Comparison of ENCODE assay signal across 11 cellular contexts in the genomic region with DNA sequence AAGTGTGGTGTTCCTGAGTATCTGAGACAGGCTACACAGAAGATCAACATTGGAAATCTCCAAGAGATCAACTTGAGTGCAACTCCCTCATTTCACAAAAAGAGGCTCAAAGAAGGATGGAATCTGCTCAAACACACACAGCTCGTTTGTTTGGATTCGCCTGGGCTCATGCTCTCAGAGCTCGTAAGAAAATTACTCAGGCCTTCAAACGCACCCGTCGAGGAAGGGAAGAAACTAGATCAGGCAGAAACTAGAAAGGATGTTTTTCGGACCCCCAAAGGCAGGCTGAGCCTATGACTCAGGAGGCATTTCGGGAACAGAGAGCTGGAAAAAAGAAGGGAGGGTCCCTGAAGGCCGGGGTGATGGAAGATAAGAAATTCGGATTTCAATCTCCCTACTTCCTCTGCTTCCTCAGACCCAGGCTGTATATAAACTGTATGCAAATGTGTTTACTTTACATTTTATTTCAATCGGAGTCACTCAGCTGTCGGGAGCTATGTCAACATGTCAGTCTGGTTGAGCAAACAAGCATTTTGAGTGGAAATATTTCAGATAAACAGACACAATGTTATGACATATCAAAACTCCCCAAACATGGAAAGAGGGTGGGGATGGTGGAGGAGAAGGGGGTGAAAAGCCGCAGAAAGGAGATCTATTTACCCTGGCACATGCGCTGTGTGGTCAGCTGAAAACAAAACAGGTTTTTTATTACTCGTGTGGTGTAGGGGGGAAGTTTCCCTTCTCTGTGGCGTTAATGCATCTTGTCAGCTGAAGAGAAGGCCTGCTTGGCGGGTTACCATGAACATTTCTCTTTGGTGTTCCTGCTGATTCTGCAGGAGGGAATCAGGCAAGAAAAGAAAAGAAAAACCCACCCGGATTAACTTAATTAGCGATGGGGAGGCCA.
DNase-seq lines count a peak whose midpoint lies in the region; ATAC-seq and TF ChIP-seq lines count a peak whose summit lies in the region.
"Had no signal": no experiment of that assay in that cellular context is flagged by ENCODE, and none has a peak within 500 bp of the region (broad histone marks: within the 10 kb centered on the region; RNA-seq: fewer than 3 reads in every experiment).

No MANE protein-coding gene starts in this region.

- peaks cover 6% of the 10 kb centered on the region for H3K4me1 ChIP-seq in testis
- H3K4me1 ChIP-seq in adrenal gland (replicated peaks in 1 of 2): no peaks in the 10 kb centered on the region

- TF ChIP-seq POLR2A in testis (IDR thresholded peaks at IDR 0.05) (no peak), adrenal gland (IDR thresholded peaks at IDR 0.05) (no peak)

- intact Hi-C loops in testis (cut with DNase I; ENCODE audit: low total_unique reads) (no loop called here), adrenal gland (cut with DNase I) (no loop called here)

- WGBS in testis, 2 donors: 56 to 58% methylated on average over 19 of the region's 19 CpGs
- WGBS in adrenal gland, 4 donors: 60 to 67% (median 63%) methylated on average over 19 of the region's 19 CpGs

- no peak overlapping the region for H3K27ac ChIP-seq in testis
- H3K27ac ChIP-seq in adrenal gland: no peak overlapping the region
- H3K27ac ChIP-seq: GM23248, WERI-Rb-1 had no signal

- H3K4me1 Mint-ChIP-seq in progenitor cell of endocrine pancreas (ENCODE audit: low read depth): peaks cover 11% of the 10 kb centered on the region

- H3K4me3 ChIP-seq in fibroblast of villous mesenchyme (ENCODE audit: low read depth, low read length) (peak overlapping the region; percentile 30), testis (no peak overlapping the region), adrenal gland (no peak overlapping the region)
- H3K4me3 ChIP-seq: GM23248 had no signal

- DNase-seq in HCEC 1CT (peak; percentile 22), NOMO-1 treated with DMSO at 0.1 percent for 48 hours (lab: John Stamatoyannopoulos, UW; ENCODE audit: unreplicated experiment) (peak; percentile 18), fibroblast of villous mesenchyme (ENCODE audit: low read depth) (peak; percentile 76), progenitor cell of endocrine pancreas (ENCODE audit: low spot score, unreplicated experiment) (no peak), testis (no peak), adrenal gland (no peak), RKO (ENCODE audit: low spot score) (no peak)
- DNase-seq: amniotic stem cell, GM23248, WERI-Rb-1 had no signal

- H3K4me3 Mint-ChIP-seq in progenitor cell of endocrine pancreas (ENCODE audit: low read depth): peak overlapping the region; percentile 54

- no peak for ATAC-seq in HG03039 (IDR thresholded peaks at IDR 0.05; ENCODE audit: unreplicated experiment)

- no peak for TF ChIP-seq CTCF in fibroblast of villous mesenchyme (IDR thresholded peaks at IDR 0.05; ENCODE audit: insufficient read depth, low read depth, low read length)
- TF ChIP-seq CTCF in progenitor cell of endocrine pancreas (IDR thresholded peaks at IDR 0.05; ENCODE audit: unreplicated experiment): no peak
- no peak for TF ChIP-seq CTCF in testis (IDR thresholded peaks at IDR 0.05)
- TF ChIP-seq CTCF in adrenal gland (IDR thresholded peaks at IDR 0.05): no peak

- no peaks in the 10 kb centered on the region for H3K36me3 Mint-ChIP-seq in progenitor cell of endocrine pancreas (ENCODE audit: insufficient read depth)

- peak overlapping the region; percentile 62 for H3K27ac Mint-ChIP-seq in progenitor cell of endocrine pancreas

- H3K27me3 Mint-ChIP-seq in progenitor cell of endocrine pancreas: peaks cover 20% of the 10 kb centered on the region

- H3K36me3 ChIP-seq in testis (ENCODE audit: low read depth, missing control alignments) (no peaks in the 10 kb centered on the region), adrenal gland (replicated peaks in 1 of 2) (no peaks in the 10 kb centered on the region)
- H3K36me3 ChIP-seq: WERI-Rb-1 had no signal

- H3K27me3 ChIP-seq in testis (no peaks in the 10 kb centered on the region), adrenal gland (no peaks in the 10 kb centered on the region)

- H3K9me3 Mint-ChIP-seq in progenitor cell of endocrine pancreas (ENCODE audit: low read depth): no peaks in the 10 kb centered on the region

- H3K9me3 ChIP-seq in testis: no peaks in the 10 kb centered on the region
- no peaks in the 10 kb centered on the region for H3K9me3 ChIP-seq in adrenal gland (replicated peaks in 1 of 3)

Comparison
In these comparisons a context has a peak if more than half of its experiments do, and no peak if none do; other contexts are left out.
1. DNase-seq: peak in HCEC 1CT (single experiment), NOMO-1 treated with DMSO at 0.1 percent for 48 hours (single experiment) and fibroblast of villous mesenchyme (single experiment); none in progenitor cell of endocrine pancreas (single experiment), testis (single experiment), adrenal gland (0 of 7) and RKO (single experiment).